Comparison of ENCODE assay signal across 7 cellular contexts in genomic region chr14:54266616-54267015, GRCh38.
DNase-seq lines count a peak whose midpoint lies in the region; ATAC-seq and TF ChIP-seq lines count a peak whose summit lies in the region.
"Not testable (repeated sequence)": the region's sequence is repeated elsewhere in the genome, so short reads cannot be mapped to it uniquely, and the experiment has no call there.

No MANE protein-coding gene starts in this region.

- not testable (repeated sequence) for H3K36me3 ChIP-seq in BLaER1 treated with 17β-estradiol and CSF1 and Interleukin-3, amounts not matched to agents 10 nM and 100 nM; OCI-LY7 (ENCODE audit: insufficient read depth, low read length)

- peak overlapping the region; percentile 41; the same call in 1 of the 2 replicates for H2AFZ ChIP-seq in OCI-LY7 (ENCODE audit: low read length)

- not testable (repeated sequence) for H4K20me1 ChIP-seq in BLaER1 treated with 17β-estradiol and CSF1 and Interleukin-3, amounts not matched to agents 10 nM and 100 nM; OCI-LY7 (ENCODE audit: insufficient read depth, low read length)

- H3K27me3 Mint-ChIP-seq in nephron progenitor cell (ENCODE audit: low read depth, poor library complexity): not testable (repeated sequence)
- H3K27me3 Mint-ChIP-seq in stimulated activated naive B cell treated with anti-CD40 and anti-IgM and Interleukin-4, amounts not matched to agents 10 μg/mL and 1 μg/mL and 100 μg/mL, for 72 hours: peaks cover 0 to 12% of the 10 kb centered on the region in 2 donors

- H3K4me1 ChIP-seq in BLaER1 treated with 17β-estradiol and CSF1 and Interleukin-3, amounts not matched to agents 10 nM and 100 nM: peaks cover 6 to 34% (median 29%) of the 10 kb centered on the region in 10 experiments; a peak in 18 of 20 replicates
- not testable (repeated sequence) for H3K4me1 ChIP-seq in OCI-LY7 (ENCODE audit: insufficient read depth, low read length, poor library complexity, severe bottlenecking)

- peak; percentile 2 for ATAC-seq in HG02885 (IDR thresholded peaks at IDR 0.05; ENCODE audit: poor library complexity, unreplicated experiment)
- ATAC-seq in stimulated activated naive B cell treated with anti-CD40 and anti-IgM and Interleukin-4, amounts not matched to agents 10 μg/mL and 1 μg/mL and 100 μg/mL, for 72 hours (replicated peaks): peak in 1 of 2 donors; percentile 16

- BruUV-seq in OCI-LY7 (replicated peaks; lab: Mats Ljungman, UMichigan): not testable (repeated sequence)

- not testable (repeated sequence) for H3K9me2 ChIP-seq in OCI-LY7 (ENCODE audit: insufficient read depth, low read length)

- not testable (repeated sequence) for H3K79me2 ChIP-seq in OCI-LY7 (ENCODE audit: insufficient read depth, low read depth, low read length)

- not testable (repeated sequence) for H3K27me3 ChIP-seq in BLaER1 treated with 17β-estradiol and CSF1 and Interleukin-3, amounts not matched to agents 10 nM and 100 nM

- H3K4me1 Mint-ChIP-seq in nephron progenitor cell: peaks cover 45% of the 10 kb centered on the region
- peaks cover 14 to 16% of the 10 kb centered on the region in 2 donors for H3K4me1 Mint-ChIP-seq in stimulated activated naive B cell treated with anti-CD40 and anti-IgM and Interleukin-4, amounts not matched to agents 10 μg/mL and 1 μg/mL and 100 μg/mL, for 72 hours

- not testable (repeated sequence) for TF ChIP-seq CTCF in OCI-LY7 (conservative IDR thresholded peaks at IDR 0.05; ENCODE audit: low read length); nephron progenitor cell (IDR thresholded peaks at IDR 0.05)

- POLR2A ChIA-PET in OCI-LY7 (lab: Charles Lee): interaction anchor here (0.6 to 1.0 kb wide), 2 partner anchors 8 to 685 kb away, joined by 3 to 4 read pairs; no protein-coding TSS in a partner anchor

- H3K9me3 ChIP-seq in BLaER1 treated with 17β-estradiol and CSF1 and Interleukin-3, amounts not matched to agents 10 nM and 100 nM (replicated peaks in 1 of 11): peaks cover 0 to 13% (median 6%) of the 10 kb centered on the region in 11 experiments; a peak in 12 of 22 replicates
- H3K9me3 ChIP-seq in OCI-LY7 (ENCODE audit: low read length): not testable (repeated sequence)

- H3K27ac Mint-ChIP-seq in nephron progenitor cell: peak overlapping the region; percentile 95
- H3K27ac Mint-ChIP-seq in stimulated activated naive B cell treated with anti-CD40 and anti-IgM and Interleukin-4, amounts not matched to agents 10 μg/mL and 1 μg/mL and 100 μg/mL, for 72 hours: peak overlapping the region; percentile 73

- H3K36me3 Mint-ChIP-seq in nephron progenitor cell (ENCODE audit: low read depth); stimulated activated naive B cell treated with anti-CD40 and anti-IgM and Interleukin-4, amounts not matched to agents 10 μg/mL and 1 μg/mL and 100 μg/mL, for 72 hours: not testable (repeated sequence)

- intact Hi-C loops in OCI-LY7 (cut with micrococcal nuclease; ENCODE audit: unreplicated experiment): not testable (repeated sequence)

- H3K9me3 Mint-ChIP-seq in nephron progenitor cell; stimulated activated naive B cell treated with anti-CD40 and anti-IgM and Interleukin-4, amounts not matched to agents 10 μg/mL and 1 μg/mL and 100 μg/mL, for 72 hours: not testable (repeated sequence)

- DNase-seq in M059J (ENCODE audit: low read depth): peak; percentile 48
- DNase-seq in OCI-LY7 (ENCODE audit: low spot score); nephron progenitor cell; stimulated activated naive B cell treated with anti-CD40 and anti-IgM and Interleukin-4, amounts not matched to agents 10 μg/mL and 1 μg/mL and 100 μg/mL, for 72 hours: not testable (repeated sequence)
- DNase-seq in glomerular visceral epithelial cell (ENCODE audit: extremely low spot score): peak; percentile 47

- peak overlapping the region in 7 of 11 experiments; percentile 49 to 76 (median 68); a peak in 14 of 22 replicates for H3K27ac ChIP-seq in BLaER1 treated with 17β-estradiol and CSF1 and Interleukin-3, amounts not matched to agents 10 nM and 100 nM
- H3K27ac ChIP-seq in OCI-LY7 (ENCODE audit: low read depth, low read length, poor library complexity, severe bottlenecking): not testable (repeated sequence)

- H3K4me3 Mint-ChIP-seq in nephron progenitor cell; stimulated activated naive B cell treated with anti-CD40 and anti-IgM and Interleukin-4, amounts not matched to agents 10 μg/mL and 1 μg/mL and 100 μg/mL, for 72 hours: not testable (repeated sequence)

- not testable (repeated sequence) for H3K4me3 ChIP-seq in BLaER1 treated with 17β-estradiol and CSF1 and Interleukin-3, amounts not matched to agents 10 nM and 100 nM; OCI-LY7 (ENCODE audit: low read depth, low read length, poor library complexity, severe bottlenecking)

- H3K9ac ChIP-seq in BLaER1 treated with 17β-estradiol and CSF1 and Interleukin-3, amounts not matched to agents 10 nM and 100 nM: 0 out of 22 replicates have a peak overlapping the region, but pooled peaks of 1 of the 11 experiments have one; percentile 16

- CTCF ChIA-PET in OCI-LY7 (lab: Charles Lee; ENCODE audit: unreplicated experiment): not testable (repeated sequence)

- H3K4me2 ChIP-seq in BLaER1 treated with 17β-estradiol and CSF1 and Interleukin-3, amounts not matched to agents 10 nM and 100 nM: peak overlapping the region in 9 of 11 experiments; percentile 31 to 59 (median 50); a peak in 13 of 22 replicates
- H3K4me2 ChIP-seq in OCI-LY7 (ENCODE audit: low read length): not testable (repeated sequence)
